ENCODE assay signal across 10 cellular contexts in genomic region chr5:90615355-90615754, GRCh38. TPM values are rescaled to one million over a fixed set of nuclear protein-coding genes. Genes with fewer than 3 reads are reported as not detected.
"Had no signal": no experiment of that assay in that cellular context is flagged by ENCODE, and none has a peak within 500 bp of the region (broad histone marks: within the 10 kb centered on the region; RNA-seq: fewer than 3 reads in every experiment).

No MANE protein-coding gene starts in this region.

- H2AFZ ChIP-seq: GM23248, GM23338 had no signal

- FAIRE-seq: H54 had no signal

- H3K9me3 Mint-ChIP-seq: GM23338, H9, HFFc6 had no signal

- H3K27ac ChIP-seq: GM23248 had no signal

- H3K9me3 ChIP-seq: HAP-1 had no signal

- H3K4me2 ChIP-seq: GM23338 had no signal

- H3K9ac ChIP-seq: GM23248 had no signal

- H3K4me3 Mint-ChIP-seq: GM23338, H9, HFFc6 had no signal

- ATAC-seq: GM23338, HCT116 had no signal

- H3K27ac Mint-ChIP-seq: GM23338, H9, HFFc6 had no signal

- DNase-seq: GM23248, GOT3, H7, H9, HCEC 1CT, HFFc6 had no signal

- H3K4me3 ChIP-seq: GM23248, GM23338, HAP-1 had no signal

- H3K36me3 ChIP-seq: HAP-1 had no signal

RNA-seq across cellular contexts. Expression of gene ADGRV1, which starts 56.8 kb away (rescaled TPM):
- total RNA-seq: GM23248, HFFc6 had no signal
- polyA plus RNA-seq: GM23248 had no signal
